In the genomic region with DNA sequence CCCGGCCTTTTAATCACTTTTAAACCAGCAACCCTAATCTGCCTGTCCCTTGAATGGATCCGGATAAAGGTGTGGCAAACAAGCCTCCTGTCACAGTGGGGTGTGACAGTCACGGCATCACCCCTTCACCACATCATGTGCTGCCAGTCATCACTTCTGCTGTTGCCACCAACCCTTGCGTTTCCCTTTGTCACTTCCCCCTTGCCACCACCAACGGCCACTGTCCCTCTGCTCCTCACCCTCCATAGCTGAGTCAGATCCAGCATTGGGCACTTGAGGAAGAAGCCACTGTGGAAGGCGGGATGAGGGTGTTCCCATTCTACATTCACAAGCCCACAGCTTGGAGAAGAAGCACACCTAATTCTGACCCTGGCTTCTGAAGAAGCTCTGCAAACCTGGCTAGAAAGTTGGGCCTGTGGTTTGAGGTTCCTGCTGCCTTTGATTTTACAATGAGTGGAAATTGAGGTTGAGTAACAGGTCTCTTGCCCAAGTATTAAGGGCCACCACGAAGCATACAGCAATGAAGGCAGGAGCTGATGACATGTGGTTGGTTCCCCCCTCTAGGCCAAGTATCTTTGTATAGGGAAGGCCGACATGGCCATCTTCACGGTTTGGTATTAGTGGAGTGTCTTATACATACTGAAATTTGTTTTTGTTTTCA, we compare ENCODE assay signal across 7 cellular contexts. TPM values are rescaled to one million over a fixed set of nuclear protein-coding genes. Genes with fewer than 3 reads are reported as not detected.
DNase-seq lines count a peak whose midpoint lies in the region; ATAC-seq lines count a peak whose summit lies in the region.

No MANE protein-coding gene starts in this region.

- peaks cover 16 to 34% (median 16%) of the 10 kb centered on the region in 3 donors for H3K4me1 Mint-ChIP-seq in IgD-negative memory B cell
- peaks cover 26% of the 10 kb centered on the region in 2 donors for H3K4me1 Mint-ChIP-seq in immature natural killer cell
- H3K4me1 Mint-ChIP-seq in stimulated activated naive B cell treated with anti-CD40 and anti-IgM and Interleukin-4, amounts not matched to agents 10 μg/mL and 1 μg/mL and 100 μg/mL, for 72 hours, result peaks cover 24 to 67% of the 10 kb centered on the region in 2 donors

- H3K36me3 Mint-ChIP-seq in IgD-negative memory B cell (no peaks in the 10 kb centered on the region), immature natural killer cell (peaks cover 5 to 11% (median 6%) of the 10 kb centered on the region in 3 donors)
- H3K36me3 Mint-ChIP-seq in stimulated activated naive B cell treated with anti-CD40 and anti-IgM and Interleukin-4, amounts not matched to agents 10 μg/mL and 1 μg/mL and 100 μg/mL, for 72 hours, result peaks cover 8 to 13% of the 10 kb centered on the region in 2 donors

- DNase-seq in activated CD8-positive, alpha-beta memory T cell treated with anti-CD3 and anti-CD28 coated beads for 1 hour (ENCODE audit: extremely low read depth in 1 of 2, low read depth in 1 of 2), result peak; percentile 12 to 46
- peak; percentile 84 to 88 (median 87) for DNase-seq in immature natural killer cell
- peak; percentile 76 for DNase-seq in stimulated activated naive B cell treated with anti-CD40 and anti-IgM and Interleukin-4, amounts not matched to agents 10 μg/mL and 1 μg/mL and 100 μg/mL, for 72 hours
- DNase-seq in OCI-M2 (lab: John Stamatoyannopoulos, UW; ENCODE audit: unreplicated experiment), result no peak
- no peak for DNase-seq in NCI-H524 (lab: John Stamatoyannopoulos, UW)
- DNase-seq in NCI-H2107 (lab: John Stamatoyannopoulos, UW), result no peak

- H3K4me3 Mint-ChIP-seq in IgD-negative memory B cell (peak overlapping the region in 3 of 4 donors; percentile 1 to 86 (median 35)), immature natural killer cell (peak overlapping the region; percentile 39 to 74 (median 66))
- H3K4me3 Mint-ChIP-seq in stimulated activated naive B cell treated with anti-CD40 and anti-IgM and Interleukin-4, amounts not matched to agents 10 μg/mL and 1 μg/mL and 100 μg/mL, for 72 hours, result peak overlapping the region; percentile 4 to 34

- peaks cover 0 to 2% (median 0%) of the 10 kb centered on the region in 3 donors for H3K9me3 Mint-ChIP-seq in IgD-negative memory B cell
- H3K9me3 Mint-ChIP-seq in immature natural killer cell, result no peaks in the 10 kb centered on the region
- peaks cover 0 to 2% of the 10 kb centered on the region in 2 donors for H3K9me3 Mint-ChIP-seq in stimulated activated naive B cell treated with anti-CD40 and anti-IgM and Interleukin-4, amounts not matched to agents 10 μg/mL and 1 μg/mL and 100 μg/mL, for 72 hours

- H3K27me3 Mint-ChIP-seq in IgD-negative memory B cell (peaks cover 2% of the 10 kb centered on the region), immature natural killer cell (ENCODE audit: low read depth in 3 of 3) (peaks cover 0 to 13% (median 8%) of the 10 kb centered on the region in 3 donors)
- H3K27me3 Mint-ChIP-seq in stimulated activated naive B cell treated with anti-CD40 and anti-IgM and Interleukin-4, amounts not matched to agents 10 μg/mL and 1 μg/mL and 100 μg/mL, for 72 hours, result no peaks in the 10 kb centered on the region

- ATAC-seq in stimulated activated naive B cell treated with anti-CD40 and anti-IgM and Interleukin-4, amounts not matched to agents 10 μg/mL and 1 μg/mL and 100 μg/mL, for 72 hours (replicated peaks), result peak; percentile 95 to 96

- peak overlapping the region; percentile 48 to 87 (median 81) for H3K27ac Mint-ChIP-seq in IgD-negative memory B cell
- peak overlapping the region; percentile 72 to 91 (median 90) for H3K27ac Mint-ChIP-seq in immature natural killer cell
- H3K27ac Mint-ChIP-seq in stimulated activated naive B cell treated with anti-CD40 and anti-IgM and Interleukin-4, amounts not matched to agents 10 μg/mL and 1 μg/mL and 100 μg/mL, for 72 hours, result peak overlapping the region; percentile 95

RNA-seq across cellular contexts. Expression of gene DARS1, which starts 22.9 kb away (rescaled TPM):
- polyA plus RNA-seq in IgD-negative memory B cell, result 117 TPM
- polyA plus RNA-seq in immature natural killer cell, result 100 to 1,000 TPM in 1 of 3 donors, 10 to 100 TPM in 2; 63.5 to 132 (median 86.1) TPM

Comparison
In these comparisons a context has a peak if more than half of its experiments do, and no peak if none do; other contexts are left out.
1. DNase-seq: peak in activated CD8-positive, alpha-beta memory T cell treated with anti-CD3 and anti-CD28 coated beads for 1 hour (2 of 2), immature natural killer cell (3 of 3) and stimulated activated naive B cell treated with anti-CD40 and anti-IgM and Interleukin-4, amounts not matched to agents 10 μg/mL and 1 μg/mL and 100 μg/mL, for 72 hours (single experiment); none in OCI-M2 (single experiment), NCI-H524 (0 of 2) and NCI-H2107 (single experiment).
2. Peak in every context shown above with its lines, with median percentiles within 50 percentile points of each other: H3K27ac Mint-ChIP-seq and H3K4me3 Mint-ChIP-seq.